Comparison of ENCODE assay signal across 10 cellular contexts in the genomic region with DNA sequence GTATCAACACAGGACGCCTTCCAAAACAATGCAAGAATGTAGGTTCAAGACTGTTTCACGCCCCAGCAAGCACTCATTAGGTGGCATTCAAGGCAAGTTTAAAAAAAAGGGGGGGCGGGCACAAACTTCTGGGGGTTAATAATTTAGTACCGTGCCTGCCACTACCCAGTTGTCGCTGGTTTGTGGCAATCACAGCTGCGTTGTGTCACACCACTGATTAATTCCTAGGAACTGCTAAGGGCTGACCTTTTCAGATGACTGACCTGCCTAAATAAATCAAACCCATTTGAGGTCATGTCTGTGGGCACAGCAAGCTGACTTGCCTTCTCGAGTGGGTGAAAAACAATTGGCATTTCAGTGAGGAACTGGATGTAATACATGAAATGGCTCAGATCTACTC. TPM values are rescaled to one million over a fixed set of nuclear protein-coding genes. Genes with fewer than 3 reads are reported as not detected.
A peak's percentile ranks its signal among the peaks of the same experiment; 100 is the strongest.
DNase-seq lines count a peak whose midpoint lies in the region; ATAC-seq, FAIRE-seq and TF ChIP-seq lines count a peak whose summit lies in the region.
"Had no signal": no experiment of that assay in that cellular context is flagged by ENCODE, and none has a peak within 500 bp of the region (broad histone marks: within the 10 kb centered on the region; RNA-seq: fewer than 3 reads in every experiment).

No MANE protein-coding gene starts in this region.

- dilution Hi-C loops in IMR-90 (cut with HindIII; ENCODE audit: low sequenced_read_pairs, unreplicated experiment) = no loop called here

- H3K4me3 ChIP-seq in ACC112 (ENCODE audit: low read depth, low read length) = no peak overlapping the region
- H3K4me3 ChIP-seq in IMR-90 (ENCODE audit: insufficient read depth, low read depth, low read length) = no peak overlapping the region
- peak overlapping the region; percentile 30 to 47 for H3K4me3 ChIP-seq in kidney (ENCODE audit: low read length in 2 of 2)
- no peak overlapping the region for H3K4me3 ChIP-seq in rectal smooth muscle tissue (ENCODE audit: low read length)
- H3K4me3 ChIP-seq: thoracic aorta had no signal

- no peaks in the 10 kb centered on the region; the same call in 1 of the 2 replicates for H3K9me1 ChIP-seq in IMR-90 (ENCODE audit: insufficient read depth, low read length)

- peak overlapping the region; percentile 80 for H2AFZ ChIP-seq in ACC112 (ENCODE audit: low read length, unreplicated experiment)
- peak overlapping the region; percentile 56 for H2AFZ ChIP-seq in IMR-90 (replicated peaks; ENCODE audit: low read length, poor library complexity)

- no peak overlapping the region for H3K18ac ChIP-seq in IMR-90 (ENCODE audit: low read depth, low read length)

- intact Hi-C loops in IMR-90 (cut with micrococcal nuclease) (no loop called here), kidney (cut with DNase I) (no loop called here)

- H2BK15ac ChIP-seq in IMR-90 (ENCODE audit: low read depth, low read length) = no peak overlapping the region

- no peak for DNase-seq in IMR-90
- DNase-seq in kidney = peak; percentile 79
- DNase-seq in erythroblast (lab: John Stamatoyannopoulos, UW) = no peak
- DNase-seq in HuH-7.5 (ENCODE audit: low spot score) = no peak
- DNase-seq in NCI-H345 (lab: John Stamatoyannopoulos, UW) = no peak
- no peak for DNase-seq in NCI-H748 (lab: John Stamatoyannopoulos, UW; ENCODE audit: unreplicated experiment)
- DNase-seq: NCI-H1105 treated with DMSO at 0.1 percent for 48 hours had no signal

- H3K9ac ChIP-seq in IMR-90 (ENCODE audit: low read depth, low read length) = no peak overlapping the region
- peak overlapping the region in 1 of 2 donors; percentile 46 for H3K9ac ChIP-seq in kidney (ENCODE audit: low read length in 2 of 2)
- H3K9ac ChIP-seq in rectal smooth muscle tissue (ENCODE audit: low read length) = no peak overlapping the region

- H3K27me3 ChIP-seq in ACC112 (ENCODE audit: insufficient read depth, low read length) (no peaks in the 10 kb centered on the region), IMR-90 (ENCODE audit: control insufficient read depth, insufficient read depth, low read length) (no peaks in the 10 kb centered on the region), rectal smooth muscle tissue (ENCODE audit: control insufficient read depth, insufficient read depth, low read length) (no peaks in the 10 kb centered on the region)

- H2BK5ac ChIP-seq in IMR-90 (ENCODE audit: low read depth, low read length, poor library complexity, severe bottlenecking) = no peak overlapping the region

- in situ Hi-C loops in IMR-90 (cut with MboI; ENCODE audit: low sequenced_read_pairs) = no loop called here

- H2BK20ac ChIP-seq in IMR-90 (ENCODE audit: low read depth, low read length) = no peak overlapping the region

- H3K27ac ChIP-seq in ACC112 (ENCODE audit: low read depth, low read length) = no peak overlapping the region
- H3K27ac ChIP-seq in IMR-90 (ENCODE audit: insufficient read depth, low read length) = no peak overlapping the region
- peak overlapping the region; percentile 78 to 92 for H3K27ac ChIP-seq in kidney (ENCODE audit: low read depth in 2 of 2, low read length in 2 of 2)
- H3K27ac ChIP-seq in rectal smooth muscle tissue (ENCODE audit: low read depth, low read length) = peak overlapping the region; percentile 53

- H3K4ac ChIP-seq in IMR-90 (ENCODE audit: low read depth, low read length) = peak overlapping the region; percentile 65; the same call in 1 of the 2 replicates

- H2BK120ac ChIP-seq in IMR-90 (ENCODE audit: low read depth, low read length) = no peak overlapping the region

- no peaks in the 10 kb centered on the region for H3K36me3 ChIP-seq in ACC112 (ENCODE audit: insufficient read depth, low read length)
- no peaks in the 10 kb centered on the region for H3K36me3 ChIP-seq in IMR-90 (ENCODE audit: control insufficient read depth, insufficient read depth, low read length)
- no peaks in the 10 kb centered on the region for H3K36me3 ChIP-seq in kidney (ENCODE audit: control insufficient read depth in 1 of 2, insufficient read depth in 2 of 2, low read length in 2 of 2)
- H3K36me3 ChIP-seq in rectal smooth muscle tissue (ENCODE audit: control insufficient read depth, insufficient read depth, low read length) = no peaks in the 10 kb centered on the region
- H3K36me3 ChIP-seq: thoracic aorta had no signal

- H3K23ac ChIP-seq in IMR-90 (ENCODE audit: low read depth, low read length) = no peak overlapping the region

- H3K79me1 ChIP-seq in IMR-90 (ENCODE audit: low read depth in 1 of 2, low read length in 2 of 2) = no peaks in the 10 kb centered on the region; a peak in 1 of 4 replicates

- TF ChIP-seq RAD21 in IMR-90 (IDR thresholded peaks at IDR 0.05; ENCODE audit: low read length) = no peak

- WGBS in IMR-90 (ENCODE audit: extremely low coverage in 2 of 2, insufficient read length in 1 of 2), 2 experiments = no CpG with 5 or more reads among the region's 7 CpGs

- no peak overlapping the region for H4K8ac ChIP-seq in IMR-90 (ENCODE audit: low read depth in 2 of 2, low read length in 2 of 2)

- POLR2A ChIA-PET in IMR-90 (lab: Charles Lee; ENCODE audit: unreplicated experiment) = no interaction called here

- no peak for FAIRE-seq in kidney (lab: Jason Lieb, UNC)

- H2AK5ac ChIP-seq in IMR-90 (ENCODE audit: low read depth, low read length) = no peak overlapping the region; the same call in 1 of the 2 replicates

- H3K4me1 ChIP-seq in ACC112 (ENCODE audit: control insufficient read depth, insufficient read depth, low read length, unreplicated experiment) (peaks cover 18% of the 10 kb centered on the region), IMR-90 (ENCODE audit: control insufficient read depth, insufficient read depth, low read length) (peaks cover 11% of the 10 kb centered on the region), kidney (ENCODE audit: control insufficient read depth in 1 of 2, insufficient read depth in 1 of 2, low read depth in 1 of 2, low read length in 2 of 2) (peaks cover 22 to 28% of the 10 kb centered on the region in 2 donors), rectal smooth muscle tissue (ENCODE audit: control insufficient read depth, insufficient read depth, low read length) (peaks cover 6% of the 10 kb centered on the region)

- H4K5ac ChIP-seq in IMR-90 (ENCODE audit: low read depth, low read length) = 0 out of 2 replicates have a peak overlapping the region, but pooled peaks have one; percentile 42

- H3K56ac ChIP-seq in IMR-90 (ENCODE audit: extremely low read depth, insufficient read depth, low read length) = no peak overlapping the region

- no peaks in the 10 kb centered on the region for H4K20me1 ChIP-seq in IMR-90 (ENCODE audit: insufficient read depth, low read length)

- peak overlapping the region; percentile 70 for H2AK9ac ChIP-seq in IMR-90 (replicated peaks; ENCODE audit: low read depth, low read length, poor library complexity)

- H3K79me2 ChIP-seq in ACC112 (ENCODE audit: control insufficient read depth, insufficient read depth, low read length, unreplicated experiment) = no peaks in the 10 kb centered on the region

- ATAC-seq in IMR-90 (ENCODE audit: low read depth) = no peak

- H3K9me3 ChIP-seq in IMR-90 (ENCODE audit: control insufficient read depth, insufficient read depth, low read length) = no peaks in the 10 kb centered on the region
- no peaks in the 10 kb centered on the region for H3K9me3 ChIP-seq in kidney (ENCODE audit: control insufficient read depth in 1 of 2, low read length in 2 of 2)
- H3K9me3 ChIP-seq: thoracic aorta had no signal

- TF ChIP-seq CTCF in IMR-90 (conservative IDR thresholded peaks at IDR 0.05; ENCODE audit: low read depth, low read length) (no peak), kidney (IDR thresholded peaks at IDR 0.05; ENCODE audit: borderline replicate concordance, extremely low read depth, insufficient read depth) (no peak)

- H4K91ac ChIP-seq in IMR-90 (ENCODE audit: insufficient read depth, low read depth, low read length) = no peak overlapping the region

- CTCF ChIA-PET in IMR-90 (lab: Yijun Ruan, JAX) = no interaction called here

- TF ChIP-seq POLR2A in IMR-90 (IDR thresholded peaks at IDR 0.05; ENCODE audit: low read depth, low read length) (no peak), erythroblast (IDR thresholded peaks at IDR 0.05; ENCODE audit: low read length) (no peak)

- no TSS peak for BruUV-seq in IMR-90 (replicated peaks; lab: Mats Ljungman, UMichigan)

- no peak overlapping the region for H3K4me2 ChIP-seq in IMR-90 (ENCODE audit: low read depth, low read length)

- 0 out of 2 replicates have a peak overlapping the region, but pooled peaks have one; percentile 63 for H3K14ac ChIP-seq in IMR-90 (replicated peaks; ENCODE audit: low read depth, low read length)

TF ChIP-seq in IMR-90, 13 proteins besides CTCF, POLR2A, EP300 and RAD21 (continues in another document):
- TF ChIP-seq, protein P1, sequence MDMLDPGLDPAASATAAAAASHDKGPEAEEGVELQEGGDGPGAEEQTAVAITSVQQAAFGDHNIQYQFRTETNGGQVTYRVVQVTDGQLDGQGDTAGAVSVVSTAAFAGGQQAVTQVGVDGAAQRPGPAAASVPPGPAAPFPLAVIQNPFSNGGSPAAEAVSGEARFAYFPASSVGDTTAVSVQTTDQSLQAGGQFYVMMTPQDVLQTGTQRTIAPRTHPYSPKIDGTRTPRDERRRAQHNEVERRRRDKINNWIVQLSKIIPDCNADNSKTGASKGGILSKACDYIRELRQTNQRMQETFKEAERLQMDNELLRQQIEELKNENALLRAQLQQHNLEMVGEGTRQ (IDR thresholded peaks at IDR 0.05; ENCODE audit: low read depth, low read length) = no peak
- TF ChIP-seq RCOR1 (IDR thresholded peaks at IDR 0.05; ENCODE audit: insufficient replicate concordance, low read length) (no peak), BHLHE40 (IDR thresholded peaks at IDR 0.05; ENCODE audit: low read depth, low read length) (no peak), FOS (IDR thresholded peaks at IDR 0.05; ENCODE audit: low read depth, low read length) (no peak), SMC3 (IDR thresholded peaks at IDR 0.05; ENCODE audit: low read depth, low read length) (no peak), NFE2L2 (IDR thresholded peaks at IDR 0.05; ENCODE audit: low read depth, low read length) (no peak), RFX5 (IDR thresholded peaks at IDR 0.05; ENCODE audit: low read depth, low read length) (no peak), MAFK (IDR thresholded peaks at IDR 0.05; ENCODE audit: low read depth, low read length) (no peak), MAZ (IDR thresholded peaks at IDR 0.05; ENCODE audit: borderline replicate concordance, low read depth, low read length) (no peak)

RNA-seq across cellular contexts. Expression of a gene that starts 15.2 kb away (rescaled TPM):
- 56.3 and 62.2 TPM in 2 replicates for total RNA-seq in IMR-90 (2012; rRNA removed)
- 141 and 150 TPM in 2 replicates for polyA plus RNA-seq in IMR-90 (2012; rRNA removed)
- 154 and 222 TPM in 2 replicates for polyA plus RNA-seq in IMR-90 (2012; cell fraction: cytosol; rRNA removed)
- polyA plus RNA-seq in IMR-90 (2012; cell fraction: nucleus; rRNA removed; ENCODE audit: low replicate concordance) = 76.6 and 140 TPM in 2 replicates
- 132 TPM for total RNA-seq in kidney
- polyA plus RNA-seq in kidney (ENCODE audit: insufficient read depth, low read depth, low replicate concordance) = 73.3 TPM

RNA-seq across cellular contexts. Expression of a gene that starts 43.2 kb away (rescaled TPM):
- 20.3 and 29.7 TPM in 2 replicates for total RNA-seq in IMR-90 (2012; rRNA removed)
- 5.4 and 8.2 TPM in 2 replicates for polyA plus RNA-seq in IMR-90 (2012; rRNA removed)
- polyA plus RNA-seq in IMR-90 (2012; cell fraction: cytosol; rRNA removed) = 0.59 and 1.5 TPM in 2 replicates
- polyA plus RNA-seq in IMR-90 (2012; cell fraction: nucleus; rRNA removed; ENCODE audit: low replicate concordance) = 2.2 and 19.6 TPM in 2 replicates
- total RNA-seq in kidney = 30.7 TPM
- 16.2 TPM for polyA plus RNA-seq in kidney (ENCODE audit: insufficient read depth, low read depth, low replicate concordance)

Comparison
In these comparisons a context has a peak if more than half of its experiments do, and no peak if none do; other contexts are left out.
1. H3K27ac ChIP-seq: peak in kidney (2 of 2) and rectal smooth muscle tissue (single experiment); none in ACC112 (single experiment) and IMR-90 (single experiment).
2. H3K4me3 ChIP-seq: peak in kidney (2 of 2); none in ACC112 (single experiment), IMR-90 (single experiment) and rectal smooth muscle tissue (single experiment).